In the genomic region with DNA sequence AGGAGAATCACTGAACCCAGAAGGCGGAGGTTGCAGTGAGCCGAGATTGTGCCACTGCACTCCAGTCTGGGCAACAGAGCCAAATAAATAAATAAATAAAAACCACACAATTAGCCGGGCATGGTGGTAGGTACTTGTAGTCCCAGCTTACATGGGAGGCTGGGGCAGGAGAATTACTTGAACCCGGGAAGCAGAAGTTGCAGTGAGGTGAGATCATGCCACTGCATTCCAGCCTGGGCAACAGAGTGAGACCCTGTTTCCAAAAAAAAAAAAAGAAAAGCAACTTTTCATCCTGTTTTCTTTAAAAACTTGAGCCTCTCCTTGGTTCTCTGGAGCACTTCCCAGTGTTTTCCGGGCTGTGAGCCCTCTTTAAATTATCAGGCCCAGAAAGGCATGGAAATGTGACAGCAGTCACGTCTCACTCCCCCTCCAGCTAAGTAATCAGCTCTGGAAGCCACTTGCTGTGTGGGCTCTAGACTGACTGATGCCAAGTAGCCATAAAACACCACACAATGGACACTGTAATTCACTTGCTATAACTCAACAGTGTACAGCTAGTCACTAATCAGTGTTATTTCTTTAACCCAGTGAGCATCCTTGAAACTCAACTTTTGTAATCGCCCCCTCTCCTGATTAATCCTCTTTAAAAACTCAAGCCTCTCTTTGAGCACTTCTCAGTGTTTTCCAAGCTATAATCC, we compare ENCODE assay signal across 9 cellular contexts. TPM values are rescaled to one million over a fixed set of nuclear protein-coding genes. Genes with fewer than 3 reads are reported as not detected.
DNase-seq lines count a peak whose midpoint lies in the region; ATAC-seq and TF ChIP-seq lines count a peak whose summit lies in the region.
"Had no signal": no experiment of that assay in that cellular context is flagged by ENCODE, and none has a peak within 500 bp of the region (broad histone marks: within the 10 kb centered on the region; RNA-seq: fewer than 3 reads in every experiment).

No MANE protein-coding gene starts in this region.

- intact Hi-C loops in posterior vena cava (cut with DNase I) (loop anchor here in 1 of 2 donors (5.0 kb wide), 1 partner anchor 136 kb away; no protein-coding TSS in a partner anchor), natural killer cell (cut with micrococcal nuclease) (no loop called here)

- no peak overlapping the region for H3K4me3 ChIP-seq in AG04449 (ENCODE audit: low read depth, low read length)
- H3K4me3 ChIP-seq in fibroblast of the aortic adventitia (ENCODE audit: low read depth, low read length): no peak overlapping the region

- H3K9me3 Mint-ChIP-seq in natural killer cell: no peaks in the 10 kb centered on the region

- CTCF ChIA-PET in AG04449 (lab: Yijun Ruan, JAX): interaction anchor here (1.1 to 3.6 kb wide), 4 partner anchors 11 to 20 kb away, joined by 3 to 10 read pairs (median 5); partner anchors contain the start of gene MCHR1

- peak; percentile 60 for DNase-seq in AG04449 (ENCODE audit: low read depth, low spot score)
- peak; percentile 69 to 87 for DNase-seq in NCI-H446 (lab: John Stamatoyannopoulos, UW)
- peak; percentile 91 for DNase-seq in fibroblast of the aortic adventitia (ENCODE audit: low read depth)
- DNase-seq in posterior vena cava (ENCODE audit: low spot score): peak; percentile 88
- no peak for DNase-seq in natural killer cell
- no peak for DNase-seq in NCI-H2107 treated with DMSO at 0.1 percent for 48 hours (lab: John Stamatoyannopoulos, UW; ENCODE audit: unreplicated experiment)
- DNase-seq in GM10266 (ENCODE audit: extremely low spot score): no peak
- DNase-seq: stimulated activated CD4-positive, alpha-beta T cell treated with anti-CD3 and anti-CD28 coated beads, Interleukin-4, amount 100 ng/mL, for 4 hours had no signal

- ATAC-seq in natural killer cell (no peak), HG03139 (IDR thresholded peaks at IDR 0.05; ENCODE audit: unreplicated experiment) (no peak)

- no peak overlapping the region for H3K4me3 Mint-ChIP-seq in natural killer cell

- H3K27me3 Mint-ChIP-seq in natural killer cell (ENCODE audit: low read depth in 2 of 2): peaks cover 0 to 3% of the 10 kb centered on the region in 2 donors

- H3K27ac Mint-ChIP-seq in natural killer cell: no peak overlapping the region

- H3K36me3 Mint-ChIP-seq in natural killer cell: no peaks in the 10 kb centered on the region

- H3K4me1 Mint-ChIP-seq in natural killer cell: no peaks in the 10 kb centered on the region

- TF ChIP-seq CTCF in AG04449 (IDR thresholded peaks at IDR 0.05; ENCODE audit: insufficient read depth, low read length, missing control alignments) (no peak), fibroblast of the aortic adventitia (IDR thresholded peaks at IDR 0.05; ENCODE audit: insufficient read depth, low read length) (no peak), natural killer cell (IDR thresholded peaks at IDR 0.05) (no peak), GM10266 (IDR thresholded peaks at IDR 0.05; ENCODE audit: control insufficient read depth, insufficient read depth, low read depth, missing control alignments) (no peak)

- POLR2A ChIA-PET in AG04449 (lab: Yijun Ruan, JAX): interaction anchor here (0.7 kb wide), 1 partner anchor 907 kb away, joined by 3 read pairs; no protein-coding TSS in a partner anchor

RNA-seq across cellular contexts. Expression of gene MCHR1, which starts 13.0 kb away (rescaled TPM):
- total RNA-seq in fibroblast of the aortic adventitia (ENCODE audit: low replicate concordance): under 0.01 TPM in 1 of 2 replicates, not detected in the other
- 1 to 10 TPM in 1 of 2 donors, under 1 TPM in 1; 0.52 to 2.7 TPM for total RNA-seq in posterior vena cava
- not detected for total RNA-seq in natural killer cell

RNA-seq across cellular contexts. Expression of gene MRTFA, which starts 29.8 kb away (rescaled TPM):
- total RNA-seq in fibroblast of the aortic adventitia (ENCODE audit: low replicate concordance) (25.8 and 90.4 TPM in 2 replicates), posterior vena cava (10 to 100 TPM; 72.8 to 76.5 TPM), natural killer cell (10 to 100 TPM; 81.8 to 91.9 (median 83.5) TPM)

Comparison
In these comparisons a context has a peak if more than half of its experiments do, and no peak if none do; other contexts are left out.
1. DNase-seq: peak in AG04449 (single experiment), NCI-H446 (2 of 2), fibroblast of the aortic adventitia (single experiment) and posterior vena cava (single experiment); none in natural killer cell (single experiment), NCI-H2107 treated with DMSO at 0.1 percent for 48 hours (single experiment) and GM10266 (single experiment).